In the genomic region with DNA sequence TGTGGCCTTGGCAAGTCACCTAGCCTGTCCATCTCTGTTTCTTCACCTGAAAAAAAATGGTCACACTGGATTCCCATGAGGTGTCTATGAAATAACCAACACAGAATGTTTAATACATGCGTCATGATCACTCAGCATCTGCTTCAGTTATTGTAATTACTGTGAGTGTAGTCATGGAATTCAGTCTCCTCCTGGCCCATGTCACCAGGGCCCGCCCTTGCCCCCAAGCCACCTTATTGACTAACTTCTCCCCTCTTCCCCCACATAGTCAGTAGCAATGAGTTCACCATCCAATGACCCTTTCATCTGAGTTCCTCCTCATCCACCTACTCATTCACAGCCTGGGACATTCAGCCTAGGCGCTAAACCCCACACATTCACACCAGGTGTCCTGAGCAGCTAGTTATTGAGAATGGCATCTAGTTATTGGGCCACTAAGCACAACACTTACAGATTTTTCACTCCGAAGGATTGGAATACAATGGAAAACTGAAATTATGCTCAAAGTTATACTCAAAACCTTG, we compare ENCODE assay signal across 1 cellular context.
TF ChIP-seq lines count a peak whose summit lies in the region.

No MANE protein-coding gene starts in this region.

TF ChIP-seq in SK-N-SH, 30 proteins besides CTCF, POLR2A, EP300 and RAD21:
- TF ChIP-seq FOXJ3 (CRISPR knock-in tag; IDR thresholded peaks at IDR 0.05), result no peak
- TF ChIP-seq GATA2 (CRISPR knock-in tag; IDR thresholded peaks at IDR 0.05), result no peak
- no peak for TF ChIP-seq POLR2AphosphoS5 (IDR thresholded peaks at IDR 0.05; ENCODE audit: low read depth, low read length)
- TF ChIP-seq JUND (IDR thresholded peaks at IDR 0.05), result no peak
